1 cellular context compared by ENCODE assay signal in the genomic region with DNA sequence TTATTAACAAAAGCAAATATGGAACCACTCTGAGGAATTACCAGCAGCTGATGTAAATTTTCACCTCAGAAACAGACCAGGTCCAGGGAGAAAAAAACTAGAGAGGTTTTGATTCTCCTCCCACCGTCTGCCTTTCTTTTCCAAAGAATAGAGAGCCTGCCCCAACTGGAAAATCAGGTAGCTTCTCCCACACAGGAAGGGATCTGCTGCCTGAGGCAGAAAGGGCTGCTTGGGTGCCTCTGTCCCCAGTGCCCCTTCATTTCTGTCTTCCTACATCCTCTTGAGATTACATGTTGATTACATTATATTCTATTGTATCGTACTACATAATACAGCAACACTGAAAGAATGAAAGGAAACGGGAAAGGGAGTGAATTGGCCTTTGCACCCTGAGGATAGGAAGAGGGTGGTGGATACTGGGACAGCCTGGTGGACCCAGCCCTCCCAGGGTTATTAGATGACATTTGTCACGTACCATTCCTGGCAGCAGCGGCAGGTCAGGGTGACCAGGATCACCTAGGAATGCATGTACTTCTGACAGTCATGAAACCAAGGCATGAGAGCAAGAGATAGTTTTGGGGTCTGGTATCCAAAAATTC.
A peak's percentile ranks its signal among the peaks of the same experiment; 100 is the strongest.
TF ChIP-seq lines count a peak whose summit lies in the region.

No MANE protein-coding gene starts in this region.

TF ChIP-seq in HepG2, 621 proteins besides CTCF, POLR2A, EP300 and RAD21 (continues in another document):
- TF ChIP-seq ZNF10 (CRISPR knock-in tag; IDR thresholded peaks at IDR 0.05; ENCODE audit: borderline replicate concordance, low read depth) = no peak
- TF ChIP-seq, protein P1, sequence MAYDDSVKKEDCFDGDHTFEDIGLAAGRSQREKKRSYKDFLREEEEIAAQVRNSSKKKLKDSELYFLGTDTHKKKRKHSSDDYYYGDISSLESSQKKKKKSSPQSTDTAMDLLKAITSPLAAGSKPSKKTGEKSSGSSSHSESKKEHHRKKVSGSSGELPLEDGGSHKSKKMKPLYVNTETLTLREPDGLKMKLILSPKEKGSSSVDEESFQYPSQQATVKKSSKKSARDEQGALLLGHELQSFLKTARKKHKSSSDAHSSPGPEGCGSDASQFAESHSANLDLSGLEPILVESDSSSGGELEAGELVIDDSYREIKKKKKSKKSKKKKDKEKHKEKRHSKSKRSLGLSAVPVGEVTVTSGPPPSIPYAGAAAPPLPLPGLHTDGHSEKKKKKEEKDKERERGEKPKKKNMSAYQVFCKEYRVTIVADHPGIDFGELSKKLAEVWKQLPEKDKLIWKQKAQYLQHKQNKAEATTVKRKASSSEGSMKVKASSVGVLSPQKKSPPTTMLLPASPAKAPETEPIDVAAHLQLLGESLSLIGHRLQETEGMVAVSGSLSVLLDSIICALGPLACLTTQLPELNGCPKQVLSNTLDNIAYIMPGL (CRISPR knock-in tag; IDR thresholded peaks at IDR 0.05; ENCODE audit: borderline replicate concordance in 1 of 2, low read depth in 1 of 2) = no peak
- no peak for TF ChIP-seq ZNF12 (CRISPR knock-in tag; IDR thresholded peaks at IDR 0.05)
- peak; percentile 43; the same call in 1 of the 2 replicates for TF ChIP-seq SAP130 (CRISPR knock-in tag; IDR thresholded peaks at IDR 0.05; ENCODE audit: low read depth)
- no peak for TF ChIP-seq SRF (IDR thresholded peaks at IDR 0.05; ENCODE audit: low read depth, low read length)
- TF ChIP-seq, protein P2, sequence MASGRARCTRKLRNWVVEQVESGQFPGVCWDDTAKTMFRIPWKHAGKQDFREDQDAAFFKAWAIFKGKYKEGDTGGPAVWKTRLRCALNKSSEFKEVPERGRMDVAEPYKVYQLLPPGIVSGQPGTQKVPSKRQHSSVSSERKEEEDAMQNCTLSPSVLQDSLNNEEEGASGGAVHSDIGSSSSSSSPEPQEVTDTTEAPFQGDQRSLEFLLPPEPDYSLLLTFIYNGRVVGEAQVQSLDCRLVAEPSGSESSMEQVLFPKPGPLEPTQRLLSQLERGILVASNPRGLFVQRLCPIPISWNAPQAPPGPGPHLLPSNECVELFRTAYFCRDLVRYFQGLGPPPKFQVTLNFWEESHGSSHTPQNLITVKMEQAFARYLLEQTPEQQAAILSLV (CRISPR knock-in tag; IDR thresholded peaks at IDR 0.05; ENCODE audit: borderline replicate concordance) = no peak
- no peak for TF ChIP-seq CHCHD3 (CRISPR knock-in tag; IDR thresholded peaks at IDR 0.05)
- TF ChIP-seq, protein P3, sequence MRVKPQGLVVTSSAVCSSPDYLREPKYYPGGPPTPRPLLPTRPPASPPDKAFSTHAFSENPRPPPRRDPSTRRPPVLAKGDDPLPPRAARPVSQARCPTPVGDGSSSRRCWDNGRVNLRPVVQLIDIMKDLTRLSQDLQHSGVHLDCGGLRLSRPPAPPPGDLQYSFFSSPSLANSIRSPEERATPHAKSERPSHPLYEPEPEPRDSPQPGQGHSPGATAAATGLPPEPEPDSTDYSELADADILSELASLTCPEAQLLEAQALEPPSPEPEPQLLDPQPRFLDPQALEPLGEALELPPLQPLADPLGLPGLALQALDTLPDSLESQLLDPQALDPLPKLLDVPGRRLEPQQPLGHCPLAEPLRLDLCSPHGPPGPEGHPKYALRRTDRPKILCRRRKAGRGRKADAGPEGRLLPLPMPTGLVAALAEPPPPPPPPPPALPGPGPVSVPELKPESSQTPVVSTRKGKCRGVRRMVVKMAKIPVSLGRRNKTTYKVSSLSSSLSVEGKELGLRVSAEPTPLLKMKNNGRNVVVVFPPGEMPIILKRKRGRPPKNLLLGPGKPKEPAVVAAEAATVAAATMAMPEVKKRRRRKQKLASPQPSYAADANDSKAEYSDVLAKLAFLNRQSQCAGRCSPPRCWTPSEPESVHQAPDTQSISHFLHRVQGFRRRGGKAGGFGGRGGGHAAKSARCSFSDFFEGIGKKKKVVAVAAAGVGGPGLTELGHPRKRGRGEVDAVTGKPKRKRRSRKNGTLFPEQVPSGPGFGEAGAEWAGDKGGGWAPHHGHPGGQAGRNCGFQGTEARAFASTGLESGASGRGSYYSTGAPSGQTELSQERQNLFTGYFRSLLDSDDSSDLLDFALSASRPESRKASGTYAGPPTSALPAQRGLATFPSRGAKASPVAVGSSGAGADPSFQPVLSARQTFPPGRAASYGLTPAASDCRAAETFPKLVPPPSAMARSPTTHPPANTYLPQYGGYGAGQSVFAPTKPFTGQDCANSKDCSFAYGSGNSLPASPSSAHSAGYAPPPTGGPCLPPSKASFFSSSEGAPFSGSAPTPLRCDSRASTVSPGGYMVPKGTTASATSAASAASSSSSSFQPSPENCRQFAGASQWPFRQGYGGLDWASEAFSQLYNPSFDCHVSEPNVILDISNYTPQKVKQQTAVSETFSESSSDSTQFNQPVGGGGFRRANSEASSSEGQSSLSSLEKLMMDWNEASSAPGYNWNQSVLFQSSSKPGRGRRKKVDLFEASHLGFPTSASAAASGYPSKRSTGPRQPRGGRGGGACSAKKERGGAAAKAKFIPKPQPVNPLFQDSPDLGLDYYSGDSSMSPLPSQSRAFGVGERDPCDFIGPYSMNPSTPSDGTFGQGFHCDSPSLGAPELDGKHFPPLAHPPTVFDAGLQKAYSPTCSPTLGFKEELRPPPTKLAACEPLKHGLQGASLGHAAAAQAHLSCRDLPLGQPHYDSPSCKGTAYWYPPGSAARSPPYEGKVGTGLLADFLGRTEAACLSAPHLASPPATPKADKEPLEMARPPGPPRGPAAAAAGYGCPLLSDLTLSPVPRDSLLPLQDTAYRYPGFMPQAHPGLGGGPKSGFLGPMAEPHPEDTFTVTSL (CRISPR knock-in tag; IDR thresholded peaks at IDR 0.05; ENCODE audit: borderline replicate concordance) = peak; percentile 37; the same call in 1 of the 2 replicates
- no peak for TF ChIP-seq SMARCE1 (IDR thresholded peaks at IDR 0.05; ENCODE audit: borderline replicate concordance)
- TF ChIP-seq, protein P4, sequence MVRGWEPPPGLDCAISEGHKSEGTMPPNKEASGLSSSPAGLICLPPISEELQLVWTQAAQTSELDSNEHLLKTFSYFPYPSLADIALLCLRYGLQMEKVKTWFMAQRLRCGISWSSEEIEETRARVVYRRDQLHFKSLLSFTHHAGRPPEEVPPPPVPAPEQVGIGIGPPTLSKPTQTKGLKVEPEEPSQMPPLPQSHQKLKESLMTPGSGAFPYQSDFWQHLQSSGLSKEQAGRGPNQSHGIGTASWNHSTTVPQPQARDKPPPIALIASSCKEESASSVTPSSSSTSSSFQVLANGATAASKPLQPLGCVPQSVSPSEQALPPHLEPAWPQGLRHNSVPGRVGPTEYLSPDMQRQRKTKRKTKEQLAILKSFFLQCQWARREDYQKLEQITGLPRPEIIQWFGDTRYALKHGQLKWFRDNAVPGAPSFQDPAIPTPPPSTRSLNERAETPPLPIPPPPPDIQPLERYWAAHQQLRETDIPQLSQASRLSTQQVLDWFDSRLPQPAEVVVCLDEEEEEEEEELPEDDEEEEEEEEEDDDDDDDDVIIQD (CRISPR knock-in tag; IDR thresholded peaks at IDR 0.05; ENCODE audit: low read depth) = peak; percentile 50; the same call in 1 of the 2 replicates
- no peak for TF ChIP-seq ZNF234 (CRISPR knock-in tag; conservative IDR thresholded peaks at IDR 0.05)
- no peak for TF ChIP-seq ZBTB7B (CRISPR knock-in tag; IDR thresholded peaks at IDR 0.05)
- TF ChIP-seq ELF3 (CRISPR knock-in tag; IDR thresholded peaks at IDR 0.05) = 0 out of 2 replicates have a peak, but pooled peaks have one; percentile 48
- TF ChIP-seq SIX1 (CRISPR knock-in tag; IDR thresholded peaks at IDR 0.05; ENCODE audit: borderline replicate concordance) = no peak
- TF ChIP-seq ZBTB38 (CRISPR knock-in tag; IDR thresholded peaks at IDR 0.05) = no peak
- peak; percentile 23; the same call in 1 of the 2 replicates for TF ChIP-seq ETV5 (CRISPR knock-in tag; IDR thresholded peaks at IDR 0.05; ENCODE audit: borderline replicate concordance)
- no peak for TF ChIP-seq PRMT3 (CRISPR knock-in tag; IDR thresholded peaks at IDR 0.05; ENCODE audit: borderline replicate concordance, low read depth)
- TF ChIP-seq TCF7 (IDR thresholded peaks at IDR 0.05; ENCODE audit: low read depth) = no peak
- TF ChIP-seq HDAC2 (CRISPR knock-in tag; IDR thresholded peaks at IDR 0.05) = peak; percentile 31; the same call in 1 of the 2 replicates
- TF ChIP-seq, protein P5, sequence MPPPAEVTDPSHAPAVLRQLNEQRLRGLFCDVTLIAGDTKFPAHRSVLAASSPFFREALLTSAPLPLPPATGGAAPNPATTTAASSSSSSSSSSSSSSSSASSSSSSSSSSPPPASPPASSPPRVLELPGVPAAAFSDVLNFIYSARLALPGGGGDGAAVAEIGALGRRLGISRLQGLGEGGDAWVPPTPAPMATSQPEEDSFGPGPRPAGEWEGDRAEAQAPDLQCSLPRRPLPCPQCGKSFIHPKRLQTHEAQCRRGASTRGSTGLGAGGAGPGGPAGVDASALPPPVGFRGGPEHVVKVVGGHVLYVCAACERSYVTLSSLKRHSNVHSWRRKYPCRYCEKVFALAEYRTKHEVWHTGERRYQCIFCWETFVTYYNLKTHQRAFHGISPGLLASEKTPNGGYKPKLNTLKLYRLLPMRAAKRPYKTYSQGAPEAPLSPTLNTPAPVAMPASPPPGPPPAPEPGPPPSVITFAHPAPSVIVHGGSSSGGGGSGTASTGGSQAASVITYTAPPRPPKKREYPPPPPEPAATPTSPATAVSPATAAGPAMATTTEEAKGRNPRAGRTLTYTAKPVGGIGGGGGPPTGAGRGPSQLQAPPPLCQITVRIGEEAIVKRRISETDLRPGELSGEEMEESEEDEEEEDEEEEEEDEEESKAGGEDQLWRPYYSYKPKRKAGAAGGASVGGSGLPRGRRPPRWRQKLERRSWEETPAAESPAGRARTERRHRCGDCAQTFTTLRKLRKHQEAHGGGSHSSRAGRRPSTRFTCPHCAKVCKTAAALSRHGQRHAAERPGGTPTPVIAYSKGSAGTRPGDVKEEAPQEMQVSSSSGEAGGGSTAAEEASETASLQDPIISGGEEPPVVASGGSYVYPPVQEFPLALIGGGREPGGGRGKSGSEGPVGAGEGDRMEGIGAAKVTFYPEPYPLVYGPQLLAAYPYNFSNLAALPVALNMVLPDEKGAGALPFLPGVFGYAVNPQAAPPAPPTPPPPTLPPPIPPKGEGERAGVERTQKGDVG (CRISPR knock-in tag; IDR thresholded peaks at IDR 0.05; ENCODE audit: borderline replicate concordance) = no peak
- TF ChIP-seq MATR3 (CRISPR knock-in tag; IDR thresholded peaks at IDR 0.05) = no peak
- TF ChIP-seq SNRNP70 (IDR thresholded peaks at IDR 0.05; ENCODE audit: low read depth, low read length) = no peak
- TF ChIP-seq, protein P6, sequence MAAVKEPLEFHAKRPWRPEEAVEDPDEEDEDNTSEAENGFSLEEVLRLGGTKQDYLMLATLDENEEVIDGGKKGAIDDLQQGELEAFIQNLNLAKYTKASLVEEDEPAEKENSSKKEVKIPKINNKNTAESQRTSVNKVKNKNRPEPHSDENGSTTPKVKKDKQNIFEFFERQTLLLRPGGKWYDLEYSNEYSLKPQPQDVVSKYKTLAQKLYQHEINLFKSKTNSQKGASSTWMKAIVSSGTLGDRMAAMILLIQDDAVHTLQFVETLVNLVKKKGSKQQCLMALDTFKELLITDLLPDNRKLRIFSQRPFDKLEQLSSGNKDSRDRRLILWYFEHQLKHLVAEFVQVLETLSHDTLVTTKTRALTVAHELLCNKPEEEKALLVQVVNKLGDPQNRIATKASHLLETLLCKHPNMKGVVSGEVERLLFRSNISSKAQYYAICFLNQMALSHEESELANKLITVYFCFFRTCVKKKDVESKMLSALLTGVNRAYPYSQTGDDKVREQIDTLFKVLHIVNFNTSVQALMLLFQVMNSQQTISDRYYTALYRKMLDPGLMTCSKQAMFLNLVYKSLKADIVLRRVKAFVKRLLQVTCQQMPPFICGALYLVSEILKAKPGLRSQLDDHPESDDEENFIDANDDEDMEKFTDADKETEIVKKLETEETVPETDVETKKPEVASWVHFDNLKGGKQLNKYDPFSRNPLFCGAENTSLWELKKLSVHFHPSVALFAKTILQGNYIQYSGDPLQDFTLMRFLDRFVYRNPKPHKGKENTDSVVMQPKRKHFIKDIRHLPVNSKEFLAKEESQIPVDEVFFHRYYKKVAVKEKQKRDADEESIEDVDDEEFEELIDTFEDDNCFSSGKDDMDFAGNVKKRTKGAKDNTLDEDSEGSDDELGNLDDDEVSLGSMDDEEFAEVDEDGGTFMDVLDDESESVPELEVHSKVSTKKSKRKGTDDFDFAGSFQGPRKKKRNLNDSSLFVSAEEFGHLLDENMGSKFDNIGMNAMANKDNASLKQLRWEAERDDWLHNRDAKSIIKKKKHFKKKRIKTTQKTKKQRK (IDR thresholded peaks at IDR 0.05; ENCODE audit: low read length) = no peak
- no peak for TF ChIP-seq HMGA1 (CRISPR knock-in tag; conservative IDR thresholded peaks at IDR 0.05)
- TF ChIP-seq PHF21A (CRISPR knock-in tag; IDR thresholded peaks at IDR 0.05) = peak; percentile 25; the same call in 1 of the 2 replicates
- TF ChIP-seq, protein P7, sequence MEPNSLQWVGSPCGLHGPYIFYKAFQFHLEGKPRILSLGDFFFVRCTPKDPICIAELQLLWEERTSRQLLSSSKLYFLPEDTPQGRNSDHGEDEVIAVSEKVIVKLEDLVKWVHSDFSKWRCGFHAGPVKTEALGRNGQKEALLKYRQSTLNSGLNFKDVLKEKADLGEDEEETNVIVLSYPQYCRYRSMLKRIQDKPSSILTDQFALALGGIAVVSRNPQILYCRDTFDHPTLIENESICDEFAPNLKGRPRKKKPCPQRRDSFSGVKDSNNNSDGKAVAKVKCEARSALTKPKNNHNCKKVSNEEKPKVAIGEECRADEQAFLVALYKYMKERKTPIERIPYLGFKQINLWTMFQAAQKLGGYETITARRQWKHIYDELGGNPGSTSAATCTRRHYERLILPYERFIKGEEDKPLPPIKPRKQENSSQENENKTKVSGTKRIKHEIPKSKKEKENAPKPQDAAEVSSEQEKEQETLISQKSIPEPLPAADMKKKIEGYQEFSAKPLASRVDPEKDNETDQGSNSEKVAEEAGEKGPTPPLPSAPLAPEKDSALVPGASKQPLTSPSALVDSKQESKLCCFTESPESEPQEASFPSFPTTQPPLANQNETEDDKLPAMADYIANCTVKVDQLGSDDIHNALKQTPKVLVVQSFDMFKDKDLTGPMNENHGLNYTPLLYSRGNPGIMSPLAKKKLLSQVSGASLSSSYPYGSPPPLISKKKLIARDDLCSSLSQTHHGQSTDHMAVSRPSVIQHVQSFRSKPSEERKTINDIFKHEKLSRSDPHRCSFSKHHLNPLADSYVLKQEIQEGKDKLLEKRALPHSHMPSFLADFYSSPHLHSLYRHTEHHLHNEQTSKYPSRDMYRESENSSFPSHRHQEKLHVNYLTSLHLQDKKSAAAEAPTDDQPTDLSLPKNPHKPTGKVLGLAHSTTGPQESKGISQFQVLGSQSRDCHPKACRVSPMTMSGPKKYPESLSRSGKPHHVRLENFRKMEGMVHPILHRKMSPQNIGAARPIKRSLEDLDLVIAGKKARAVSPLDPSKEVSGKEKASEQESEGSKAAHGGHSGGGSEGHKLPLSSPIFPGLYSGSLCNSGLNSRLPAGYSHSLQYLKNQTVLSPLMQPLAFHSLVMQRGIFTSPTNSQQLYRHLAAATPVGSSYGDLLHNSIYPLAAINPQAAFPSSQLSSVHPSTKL (CRISPR knock-in tag; IDR thresholded peaks at IDR 0.05) = peak; percentile 60
- TF ChIP-seq, protein P8, sequence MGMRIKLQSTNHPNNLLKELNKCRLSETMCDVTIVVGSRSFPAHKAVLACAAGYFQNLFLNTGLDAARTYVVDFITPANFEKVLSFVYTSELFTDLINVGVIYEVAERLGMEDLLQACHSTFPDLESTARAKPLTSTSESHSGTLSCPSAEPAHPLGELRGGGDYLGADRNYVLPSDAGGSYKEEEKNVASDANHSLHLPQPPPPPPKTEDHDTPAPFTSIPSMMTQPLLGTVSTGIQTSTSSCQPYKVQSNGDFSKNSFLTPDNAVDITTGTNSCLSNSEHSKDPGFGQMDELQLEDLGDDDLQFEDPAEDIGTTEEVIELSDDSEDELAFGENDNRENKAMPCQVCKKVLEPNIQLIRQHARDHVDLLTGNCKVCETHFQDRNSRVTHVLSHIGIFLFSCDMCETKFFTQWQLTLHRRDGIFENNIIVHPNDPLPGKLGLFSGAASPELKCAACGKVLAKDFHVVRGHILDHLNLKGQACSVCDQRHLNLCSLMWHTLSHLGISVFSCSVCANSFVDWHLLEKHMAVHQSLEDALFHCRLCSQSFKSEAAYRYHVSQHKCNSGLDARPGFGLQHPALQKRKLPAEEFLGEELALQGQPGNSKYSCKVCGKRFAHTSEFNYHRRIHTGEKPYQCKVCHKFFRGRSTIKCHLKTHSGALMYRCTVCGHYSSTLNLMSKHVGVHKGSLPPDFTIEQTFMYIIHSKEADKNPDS (CRISPR knock-in tag; IDR thresholded peaks at IDR 0.05) = no peak
